In genomic region chr15:85562824-85563223, GRCh38 we compare ENCODE assay signal across 16 cellular contexts.
DNase-seq lines count a peak whose midpoint lies in the region; ATAC-seq and TF ChIP-seq lines count a peak whose summit lies in the region.
"Had no signal": no experiment of that assay in that cellular context is flagged by ENCODE, and none has a peak within 500 bp of the region (broad histone marks: within the 10 kb centered on the region; RNA-seq: fewer than 3 reads in every experiment).

No MANE protein-coding gene starts in this region.

- intact Hi-C loops in left ventricle myocardium inferior (cut with micrococcal nuclease) (no loop called here), left ventricle myocardium superior (cut with micrococcal nuclease) (no loop called here), natural killer cell (cut with micrococcal nuclease) (no loop called here)

- in situ Hi-C loops in HAP-1 (cut with MboI; ENCODE audit: low sequenced_read_pairs): no loop called here

- H3K4me1 ChIP-seq in left ventricle myocardium inferior (peaks cover 68% of the 10 kb centered on the region), hepatocyte (ENCODE audit: insufficient read depth) (peaks cover 28% of the 10 kb centered on the region), skeletal muscle satellite cell (ENCODE audit: control insufficient read depth, insufficient read depth, low read length) (peaks cover 11% of the 10 kb centered on the region), HAP-1 (no peaks in the 10 kb centered on the region)

- 87% methylated on average over 6 of the region's 6 CpGs for WGBS in hepatocyte (ENCODE audit: low lambda C conversion rate, missing lambda C conversion rate)

- no peaks in the 10 kb centered on the region for H3K9me3 Mint-ChIP-seq in natural killer cell
- H3K9me3 Mint-ChIP-seq: CD14-positive monocyte, IgD-negative memory B cell had no signal

- DNase-seq in left ventricle myocardium inferior (no peak), left ventricle myocardium superior (no peak), hepatocyte (ENCODE audit: low spot score) (no peak), T-helper 17 cell (no peak), HAP-1 (ENCODE audit: low spot score in 2 of 2) (no peak), HUDEP-2 (lab: John Stamatoyannopoulos, UW; ENCODE audit: unreplicated experiment in 76 of 76) (no peak), natural killer cell (no peak)
- DNase-seq: Kasumi-1, MG63, NCI-H1092, NCI-H1436 treated with DMSO at 0.1 percent for 48 hours, NCI-H2029 treated with DMSO at 0.1 percent for 48 hours had no signal

- H3K36me3 Mint-ChIP-seq in T-helper 17 cell (ENCODE audit: low read depth) (peaks cover 2% of the 10 kb centered on the region), natural killer cell (no peaks in the 10 kb centered on the region)

- no peaks in the 10 kb centered on the region for H4K20me1 ChIP-seq in hepatocyte (ENCODE audit: insufficient read depth, poor library complexity, severe bottlenecking)

- H3K79me2 ChIP-seq in hepatocyte: peaks cover 48% of the 10 kb centered on the region

- H3K9me2 ChIP-seq in hepatocyte (replicated peaks; ENCODE audit: insufficient read depth): no peaks in the 10 kb centered on the region

- no peak for TF ChIP-seq CTCF in left ventricle myocardium inferior (IDR thresholded peaks at IDR 0.05; ENCODE audit: borderline replicate concordance)
- TF ChIP-seq CTCF in hepatocyte (IDR thresholded peaks at IDR 0.05; ENCODE audit: poor library complexity): no peak
- no peak for TF ChIP-seq CTCF in natural killer cell (IDR thresholded peaks at IDR 0.05)

- H3K4me3 ChIP-seq in left ventricle myocardium inferior: no peak overlapping the region
- H3K4me3 ChIP-seq in hepatocyte: no peak overlapping the region
- no peak overlapping the region for H3K4me3 ChIP-seq in skeletal muscle satellite cell (ENCODE audit: low read length)
- no peak overlapping the region for H3K4me3 ChIP-seq in HAP-1
- H3K4me3 ChIP-seq: MG63 had no signal

- H3K27ac Mint-ChIP-seq in T-helper 17 cell (no peak overlapping the region), natural killer cell (no peak overlapping the region)
- H3K27ac Mint-ChIP-seq: IgD-negative memory B cell had no signal

- no peaks in the 10 kb centered on the region for H3K9me3 ChIP-seq in left ventricle myocardium inferior (replicated peaks)
- no peaks in the 10 kb centered on the region for H3K9me3 ChIP-seq in hepatocyte (ENCODE audit: low read depth)
- H3K9me3 ChIP-seq in skeletal muscle satellite cell (replicated peaks; ENCODE audit: low read length): no peaks in the 10 kb centered on the region
- no peaks in the 10 kb centered on the region for H3K9me3 ChIP-seq in T-helper 17 cell (ENCODE audit: control insufficient read depth, low read length, poor library complexity, severe bottlenecking)
- no peaks in the 10 kb centered on the region for H3K9me3 ChIP-seq in HAP-1
- H3K9me3 ChIP-seq: MG63 had no signal

- H3K9ac ChIP-seq in skeletal muscle satellite cell (ENCODE audit: low read depth, low read length): no peak overlapping the region

- H3K4me2 ChIP-seq in hepatocyte (peak overlapping the region; percentile 60), skeletal muscle satellite cell (ENCODE audit: low read length) (peak overlapping the region; percentile 23)

- H3K4me3 Mint-ChIP-seq in T-helper 17 cell (no peak overlapping the region), natural killer cell (no peak overlapping the region)
- H3K4me3 Mint-ChIP-seq: CD14-positive monocyte, IgD-negative memory B cell had no signal

- H3K4me1 Mint-ChIP-seq in T-helper 17 cell: peaks cover 24% of the 10 kb centered on the region
- peaks cover 0 to 7% of the 10 kb centered on the region in 2 donors for H3K4me1 Mint-ChIP-seq in natural killer cell

- H2AFZ ChIP-seq in hepatocyte: no peak overlapping the region

- H3K27me3 ChIP-seq in left ventricle myocardium inferior (ENCODE audit: low read depth): no peaks in the 10 kb centered on the region
- H3K27me3 ChIP-seq in hepatocyte: no peaks in the 10 kb centered on the region
- H3K27me3 ChIP-seq in skeletal muscle satellite cell (ENCODE audit: control insufficient read depth, insufficient read depth, low read length): no peaks in the 10 kb centered on the region
- no peaks in the 10 kb centered on the region for H3K27me3 ChIP-seq in HAP-1 (ENCODE audit: low read depth)
- H3K27me3 ChIP-seq: MG63 had no signal

- ATAC-seq in left ventricle myocardium superior (no peak), T-helper 17 cell (no peak), natural killer cell (no peak)

- H3K27me3 Mint-ChIP-seq in T-helper 17 cell: no peaks in the 10 kb centered on the region
- no peaks in the 10 kb centered on the region for H3K27me3 Mint-ChIP-seq in natural killer cell (ENCODE audit: low read depth in 2 of 2)
- H3K27me3 Mint-ChIP-seq: IgD-negative memory B cell had no signal

- H3K36me3 ChIP-seq in left ventricle myocardium inferior: no peaks in the 10 kb centered on the region
- H3K36me3 ChIP-seq in hepatocyte (replicated peaks; ENCODE audit: insufficient read depth, low read depth): no peaks in the 10 kb centered on the region
- H3K36me3 ChIP-seq in skeletal muscle satellite cell (ENCODE audit: insufficient read depth, low read length): peaks cover under 1% of the 10 kb centered on the region
- H3K36me3 ChIP-seq in HAP-1 (replicated peaks): no peaks in the 10 kb centered on the region
- H3K36me3 ChIP-seq: MG63 had no signal

- H3K27ac ChIP-seq in left ventricle myocardium inferior (replicated peaks) (peak overlapping the region; percentile 67), hepatocyte (peak overlapping the region; percentile 78)
- H3K27ac ChIP-seq: 22Rv1 had no signal
